In genomic region chr5:127671218-127671617, GRCh38 we compare ENCODE assay signal across 28 cellular contexts. TPM values are rescaled to one million over a fixed set of nuclear protein-coding genes. Genes with fewer than 3 reads are reported as not detected.
"Had no signal": no experiment of that assay in that cellular context is flagged by ENCODE, and none has a peak within 500 bp of the region (broad histone marks: within the 10 kb centered on the region; RNA-seq: fewer than 3 reads in every experiment).

No MANE protein-coding gene starts in this region.

- ATAC-seq: activated T-cell treated with anti-CD3 and anti-CD28 coated beads, Interleukin-2, amount 50 U/mL, for 4 hours; heart left ventricle; left cardiac atrium; mucosa of descending colon; pancreas; psoas muscle; right cardiac atrium; T-helper 17 cell; upper lobe of right lung had no signal

- H3K4me3 ChIP-seq: adrenal gland, cardiac muscle cell, heart left ventricle, mucosa of descending colon, pancreas, psoas muscle, thyroid gland, upper lobe of right lung had no signal

- H3K36me3 ChIP-seq: adrenal gland, cardiac muscle cell, heart left ventricle, pancreas, thyroid gland, upper lobe of right lung had no signal

- H3K9me3 ChIP-seq: adrenal gland, heart left ventricle, mucosa of descending colon, pancreas, psoas muscle, thyroid gland, upper lobe of right lung had no signal

- H3K4me1 ChIP-seq: adrenal gland, thyroid gland, upper lobe of right lung had no signal

- H3K27me3 ChIP-seq: adrenal gland, cardiac muscle cell, heart left ventricle, pancreas, thyroid gland, upper lobe of right lung had no signal

- DNase-seq: activated CD4-positive, alpha-beta T cell treated with anti-CD3 and anti-CD28 coated beads for 4 hours; activated CD4-positive, alpha-beta T cell treated with anti-CD3 and anti-CD28 coated beads, Interleukin-2, amount 50 U/mL, for 48 hours; activated CD4-positive, CD25-positive, alpha-beta regulatory T cell; activated CD8-positive, alpha-beta memory T cell treated with anti-CD3 and anti-CD28 coated beads, Interleukin-2, amount 50 U/mL, for 48 hours; activated naive CD4-positive, alpha-beta T cell; activated T-cell treated with anti-CD3 and anti-CD28 coated beads, Interleukin-2, amount 50 U/mL, for 4 hours; adrenal gland; effector CD4-positive, alpha-beta T cell; erythroblast; heart left ventricle; islet precursor cell; left cardiac atrium; mucosa of descending colon; nephron progenitor cell; pancreas; psoas muscle; right cardiac atrium; stimulated activated CD4-positive, alpha-beta T cell treated with anti-CD3 and anti-CD28 coated beads, Interleukin-4, amount 100 ng/mL, for 4 hours; substantia nigra; T-helper 17 cell; thyroid gland; upper lobe of right lung had no signal

- H3K27ac ChIP-seq: adrenal gland, cardiac muscle cell, heart left ventricle, pancreas, psoas muscle, thyroid gland, upper lobe of right lung had no signal

RNA-seq across cellular contexts. Expression of gene CTXN3, which starts 22.3 kb away (rescaled TPM):
- total RNA-seq: activated CD8-positive, alpha-beta memory T cell treated with anti-CD3 and anti-CD28 coated beads for 36 hours; activated T-cell treated with anti-CD3 and anti-CD28 coated beads, Interleukin-2, amount 50 U/mL, for 4 hours; activated T-helper 2 cell treated with anti-CD3 and anti-CD28 coated beads, Interferon-gamma antibody, Interleukin-2, Interleukin-4, amounts not matched to agents 10 μg/mL and 5 μg/mL and 100 μg/mL, durations not matched to agents 14 hours and 24 hours and 36 hours; adrenal gland; cardiac muscle cell; heart left ventricle; left cardiac atrium; liver; mucosa of descending colon; pancreas; right cardiac atrium; T-helper 17 cell; thyroid gland; upper lobe of right lung had no signal
- polyA plus RNA-seq: adrenal gland, cardiac muscle cell, heart left ventricle, liver, pancreas, right cardiac atrium had no signal

RNA-seq across cellular contexts. Expression of gene CCDC192, which starts 32.0 kb away (rescaled TPM):
- total RNA-seq: activated CD8-positive, alpha-beta memory T cell treated with anti-CD3 and anti-CD28 coated beads for 36 hours; activated T-cell treated with anti-CD3 and anti-CD28 coated beads, Interleukin-2, amount 50 U/mL, for 4 hours; activated T-helper 2 cell treated with anti-CD3 and anti-CD28 coated beads, Interferon-gamma antibody, Interleukin-2, Interleukin-4, amounts not matched to agents 10 μg/mL and 5 μg/mL and 100 μg/mL, durations not matched to agents 14 hours and 24 hours and 36 hours; cardiac muscle cell; cerebellum; frontal cortex; left cardiac atrium; liver; pancreas; right cardiac atrium; upper lobe of right lung had no signal
- polyA plus RNA-seq: liver, pancreas had no signal
